In genomic region chr7:44581907-44582603, GRCh38 we compare ENCODE assay signal across 8 cellular contexts. TPM values are rescaled to one million over a fixed set of nuclear protein-coding genes. Genes with fewer than 3 reads are reported as not detected.
A peak's percentile ranks its signal among the peaks of the same experiment; 100 is the strongest.
DNase-seq lines count a peak whose midpoint lies in the region; ATAC-seq and TF ChIP-seq lines count a peak whose summit lies in the region.

Gene TMED4, minus strand, starts transcription at chr7:44582231. Its CDS starts 25 bp downstream, at chr7:44582206.

- peaks cover 17% of the 10 kb centered on the region for H3K36me3 Mint-ChIP-seq in activated T-cell treated with anti-CD3 and anti-CD28 coated beads, Interleukin-2, amount 50 U/mL, for 4 hours (ENCODE audit: insufficient read depth)

- H3K27ac ChIP-seq in Panc1 (ENCODE audit: low read length) (peak within 1 kb of the TSS; percentile 90), esophagus (ENCODE audit: low read depth in 2 of 2, low read length in 1 of 2) (peak within 1 kb of the TSS; percentile 99)

- no peaks in the 10 kb centered on the region for H3K9me3 ChIP-seq in Panc1 (ENCODE audit: control insufficient read depth, insufficient read depth, low read depth, low read length)
- H3K9me3 ChIP-seq in esophagus (ENCODE audit: control insufficient read depth in 2 of 2, insufficient read depth in 1 of 2, low read depth in 1 of 2, low read length in 1 of 2): no peaks in the 10 kb centered on the region
- no peaks in the 10 kb centered on the region for H3K9me3 ChIP-seq in mucosa of stomach (ENCODE audit: control insufficient read depth, low read length)

- POLR2A ChIA-PET in Panc1 (lab: Charles Lee): interaction anchor here (0.6 to 1.7 kb wide), 5 partner anchors 8 to 1796 kb away, joined by 3 to 7 read pairs (median 3); partner anchors contain the start of gene DDX56

- no peaks in the 10 kb centered on the region for H3K27me3 ChIP-seq in Panc1 (ENCODE audit: control insufficient read depth, insufficient read depth, low read length)
- H3K27me3 ChIP-seq in esophagus (ENCODE audit: control insufficient read depth in 1 of 2, insufficient read depth in 2 of 2, low read length in 2 of 2): no peaks in the 10 kb centered on the region
- no peaks in the 10 kb centered on the region for H3K27me3 ChIP-seq in mucosa of stomach (ENCODE audit: control insufficient read depth, insufficient read depth, low read length)

- TF ChIP-seq CTCF in Panc1 (IDR thresholded peaks at IDR 0.05): no peak

- H3K4me1 Mint-ChIP-seq in activated T-cell treated with anti-CD3 and anti-CD28 coated beads, Interleukin-2, amount 50 U/mL, for 4 hours (ENCODE audit: low read depth): peaks cover 30% of the 10 kb centered on the region

- no peaks in the 10 kb centered on the region for H3K9me3 Mint-ChIP-seq in activated T-cell treated with anti-CD3 and anti-CD28 coated beads, Interleukin-2, amount 50 U/mL, for 4 hours

- H3K27me3 Mint-ChIP-seq in activated T-cell treated with anti-CD3 and anti-CD28 coated beads, Interleukin-2, amount 50 U/mL, for 4 hours (ENCODE audit: low read depth): no peaks in the 10 kb centered on the region

- H3K9ac ChIP-seq in mucosa of stomach (ENCODE audit: low read length): peak within 1 kb of the TSS; percentile 92

- H3K36me3 ChIP-seq in Panc1 (ENCODE audit: control insufficient read depth, insufficient read depth, low read length): peaks cover 16% of the 10 kb centered on the region
- peaks cover 5 to 9% of the 10 kb centered on the region in 2 donors for H3K36me3 ChIP-seq in esophagus (ENCODE audit: control insufficient read depth in 2 of 2, insufficient read depth in 2 of 2, low read length in 1 of 2)
- H3K36me3 ChIP-seq in mucosa of stomach (ENCODE audit: control insufficient read depth, insufficient read depth, low read length): peaks cover 5% of the 10 kb centered on the region

- BruUV-seq in Panc1 (replicated peaks; lab: Mats Ljungman, UMichigan): no TSS peak

- peak within 1 kb of the TSS; percentile 89 for H3K4me3 Mint-ChIP-seq in activated T-cell treated with anti-CD3 and anti-CD28 coated beads, Interleukin-2, amount 50 U/mL, for 4 hours

- intact Hi-C loops in Panc1 (cut with micrococcal nuclease; ENCODE audit: unreplicated experiment): loop anchor here (10.0 kb wide), 1 partner anchor 553 kb away; no protein-coding TSS in a partner anchor

- ATAC-seq in GM21723 (IDR thresholded peaks at IDR 0.05; ENCODE audit: unreplicated experiment) (peak; percentile 86), Panc1 (peak; percentile 96)
- ATAC-seq in activated T-cell treated with anti-CD3 and anti-CD28 coated beads, Interleukin-2, amount 50 U/mL, for 4 hours: peak; percentile 90 to 91

- DNase-seq in DMS53 (lab: John Stamatoyannopoulos, UW) (peak; percentile 99), KG1 (lab: John Stamatoyannopoulos, UW) (peak; percentile 99), Panc1 (ENCODE audit: low read depth, low spot score) (peak; percentile 97)
- peak; percentile 100 for DNase-seq in activated T-cell treated with anti-CD3 and anti-CD28 coated beads, Interleukin-2, amount 50 U/mL, for 4 hours
- DNase-seq in stimulated activated CD8-positive, alpha-beta memory T cell treated with anti-CD3 and anti-CD28 coated beads, Interleukin-7, amount 100 ng/mL, for 1 hour (ENCODE audit: low read depth in 2 of 2): peak; percentile 100

- peaks cover 11% of the 10 kb centered on the region for H3K4me1 ChIP-seq in Panc1 (ENCODE audit: control insufficient read depth, insufficient read depth, low read length)
- peaks cover 3 to 4% of the 10 kb centered on the region in 2 donors for H3K4me1 ChIP-seq in esophagus (ENCODE audit: control insufficient read depth in 2 of 2, insufficient read depth in 2 of 2, low read length in 1 of 2)
- H3K4me1 ChIP-seq in mucosa of stomach (ENCODE audit: control insufficient read depth, insufficient read depth, low read length): peaks cover 19% of the 10 kb centered on the region

- H3K4me3 ChIP-seq in Panc1 (ENCODE audit: low read depth in 2 of 2, low read length in 2 of 2): peak within 1 kb of the TSS; percentile 90 to 97
- peak within 1 kb of the TSS; percentile 65 to 74 for H3K4me3 ChIP-seq in esophagus (ENCODE audit: low read depth in 1 of 2, low read length in 2 of 2)
- peak within 1 kb of the TSS; percentile 80 for H3K4me3 ChIP-seq in mucosa of stomach (ENCODE audit: low read length)

- 0% methylated on average over 63 to 67 of the region's 67 CpGs for WGBS in esophagus, 2 donors

- CTCF ChIA-PET in Panc1 (lab: Charles Lee): interaction anchor here (0.5 kb wide), 1 partner anchor 32 kb away, joined by 5 read pairs; no protein-coding TSS in a partner anchor

- in situ Hi-C loops in Panc1 (cut with HindIII; ENCODE audit: low pct_unique_long_range_greater_than_20kb, low sequenced_read_pairs): no loop called here

RNA-seq across cellular contexts. Expression of gene TMED4, which starts in this region (rescaled TPM):
- total RNA-seq in Panc1 (2021; ENCODE audit: unreplicated experiment): 123 TPM
- 186 TPM for polyA plus RNA-seq in Panc1 (2012; ENCODE audit: insufficient read length)
- total RNA-seq in activated T-cell treated with anti-CD3 and anti-CD28 coated beads, Interleukin-2, amount 50 U/mL, for 4 hours: 10 to 100 TPM; 71.3 to 79.4 (median 71.4) TPM
- polyA plus RNA-seq in esophagus: 10 to 100 TPM; 24.3 to 26.4 TPM

Comparison
In these comparisons a context has a peak if more than half of its experiments do, and no peak if none do; other contexts are left out.
1. Peak in every context shown above with its lines: DNase-seq, ATAC-seq, H3K4me3 ChIP-seq and H3K27ac ChIP-seq.